Comparison of ENCODE assay signal across 20 cellular contexts in genomic region chr19:8453616-8454015, GRCh38. TPM values are rescaled to one million over a fixed set of nuclear protein-coding genes. Genes with fewer than 3 reads are reported as not detected.
DNase-seq lines count a peak whose midpoint lies in the region; ATAC-seq and TF ChIP-seq lines count a peak whose summit lies in the region.
"Had no signal": no experiment of that assay in that cellular context is flagged by ENCODE, and none has a peak within 500 bp of the region (broad histone marks: within the 10 kb centered on the region; RNA-seq: fewer than 3 reads in every experiment).

No MANE protein-coding gene starts in this region.

- DNase-seq in CD8-positive, alpha-beta memory T cell, result no peak
- DNase-seq in OCI-LY7 (ENCODE audit: low spot score) (no peak), glutamatergic neuron (no peak), psoas muscle (no peak), upper lobe of left lung (no peak), NCI-H510A treated with DMSO at 0.1 percent for 48 hours (lab: John Stamatoyannopoulos, UW) (no peak), Kasumi-1 (lab: John Stamatoyannopoulos, UW) (no peak)
- DNase-seq: activated CD4-positive, alpha-beta T cell treated with anti-CD3 and anti-CD28 coated beads, Interleukin-2, amount 10 ng/mL, durations not matched to agents 7 days and 5 days; activated naive CD4-positive, alpha-beta T cell treated with anti-CD3 and anti-CD28 coated beads, Interleukin-2, amount 10 ng/mL, durations not matched to agents 7 days and 5 days; activated T-cell treated with anti-CD3 and anti-CD28 coated beads for 4 hours; DMS53; effector memory CD4-positive, alpha-beta T cell; IMR-90; midbrain; MM.1S; NCI-H1436 treated with DMSO at 0.1 percent for 48 hours; NCI-H526 treated with DMSO at 0.1 percent for 48 hours; right cardiac atrium; testis had no signal

- H3K9me2 ChIP-seq in OCI-LY7 (ENCODE audit: insufficient read depth, low read length), result no peaks in the 10 kb centered on the region

- TF ChIP-seq POLR2A in upper lobe of left lung (IDR thresholded peaks at IDR 0.05), result no peak

- H3K4me3 Mint-ChIP-seq in CD8-positive, alpha-beta memory T cell, result peak overlapping the region in 4 of 7 donors; percentile 20 to 67 (median 50)
- no peak overlapping the region for H3K4me3 Mint-ChIP-seq in glutamatergic neuron (ENCODE audit: unreplicated experiment)
- H3K4me3 Mint-ChIP-seq: activated CD4-positive, alpha-beta T cell treated with anti-CD3 and anti-CD28 coated beads, Interleukin-2, amount 10 ng/mL, durations not matched to agents 7 days and 5 days; activated naive CD4-positive, alpha-beta T cell treated with anti-CD3 and anti-CD28 coated beads, Interleukin-2, amount 10 ng/mL, durations not matched to agents 7 days and 5 days had no signal

- no peak overlapping the region for H3K27ac ChIP-seq in CD8-positive, alpha-beta memory T cell (ENCODE audit: low read depth, low read length)
- H3K27ac ChIP-seq in OCI-LY7 (ENCODE audit: low read depth, low read length, poor library complexity, severe bottlenecking) (no peak overlapping the region), psoas muscle (peak overlapping the region; percentile 57), upper lobe of left lung (peak overlapping the region in 1 of 4 donors; percentile 64)
- H3K27ac ChIP-seq: testis had no signal

- H4K20me1 ChIP-seq in OCI-LY7 (ENCODE audit: insufficient read depth, low read length), result peaks cover 84% of the 10 kb centered on the region

- no peaks in the 10 kb centered on the region for H3K9me3 Mint-ChIP-seq in CD8-positive, alpha-beta memory T cell
- H3K9me3 Mint-ChIP-seq in glutamatergic neuron (ENCODE audit: unreplicated experiment), result no peaks in the 10 kb centered on the region
- H3K9me3 Mint-ChIP-seq: activated CD4-positive, alpha-beta T cell treated with anti-CD3 and anti-CD28 coated beads, Interleukin-2, amount 10 ng/mL, durations not matched to agents 7 days and 5 days; activated naive CD4-positive, alpha-beta T cell treated with anti-CD3 and anti-CD28 coated beads, Interleukin-2, amount 10 ng/mL, durations not matched to agents 7 days and 5 days had no signal

- POLR2A ChIA-PET in CD8-positive, alpha-beta memory T cell (lab: Charles Lee), result no interaction called here
- POLR2A ChIA-PET in OCI-LY7 (lab: Charles Lee), result interaction anchor here (1.7 kb wide), 1 partner anchor 9 kb away, joined by 6 read pairs; the partner anchor contains the start of gene HNRNPM

- no peaks in the 10 kb centered on the region for H3K27me3 ChIP-seq in CD8-positive, alpha-beta memory T cell (ENCODE audit: insufficient read depth, low read length, poor library complexity, severe bottlenecking)
- H3K27me3 ChIP-seq in psoas muscle (ENCODE audit: insufficient read depth in 3 of 3, low read length in 2 of 3), result no peaks in the 10 kb centered on the region
- H3K27me3 ChIP-seq in upper lobe of left lung, result no peaks in the 10 kb centered on the region
- H3K27me3 ChIP-seq: testis had no signal

- H3K4me1 ChIP-seq in CD8-positive, alpha-beta memory T cell (ENCODE audit: insufficient read depth, low read length), result peaks cover 65% of the 10 kb centered on the region
- H3K4me1 ChIP-seq in OCI-LY7 (ENCODE audit: insufficient read depth, low read length, poor library complexity, severe bottlenecking), result peaks cover 60% of the 10 kb centered on the region
- peaks cover 95% of the 10 kb centered on the region for H3K4me1 ChIP-seq in psoas muscle
- H3K4me1 ChIP-seq in upper lobe of left lung, result peaks cover 74 to 84% (median 77%) of the 10 kb centered on the region in 4 donors

- H3K9me3 ChIP-seq in CD8-positive, alpha-beta memory T cell (ENCODE audit: low read length), result no peaks in the 10 kb centered on the region
- H3K9me3 ChIP-seq in OCI-LY7 (ENCODE audit: low read length), result no peaks in the 10 kb centered on the region
- no peaks in the 10 kb centered on the region for H3K9me3 ChIP-seq in psoas muscle
- H3K9me3 ChIP-seq in upper lobe of left lung, result no peaks in the 10 kb centered on the region
- H3K9me3 ChIP-seq: testis had no signal

- BruUV-seq in OCI-LY7 (replicated peaks; lab: Mats Ljungman, UMichigan), result no TSS peak

- CTCF ChIA-PET in CD8-positive, alpha-beta memory T cell (lab: Charles Lee), result no interaction called here
- CTCF ChIA-PET in OCI-LY7 (lab: Charles Lee; ENCODE audit: unreplicated experiment), result interaction anchor here (1.1 kb wide), 1 partner anchor 21 kb away, joined by 3 read pairs; no protein-coding TSS in a partner anchor

- WGBS in psoas muscle, 3 donors, result 44 to 78% (median 51%) methylated on average over 6 of the region's 6 CpGs
- WGBS in upper lobe of left lung, 2 donors, result 74 to 79% methylated on average over 5 of the region's 6 CpGs

- H3K27ac Mint-ChIP-seq in CD8-positive, alpha-beta memory T cell, result peak overlapping the region in 1 of 8 donors; percentile 72
- peak overlapping the region; percentile 28 for H3K27ac Mint-ChIP-seq in glutamatergic neuron (ENCODE audit: unreplicated experiment)
- H3K27ac Mint-ChIP-seq: activated CD4-positive, alpha-beta T cell treated with anti-CD3 and anti-CD28 coated beads, Interleukin-2, amount 10 ng/mL, durations not matched to agents 7 days and 5 days had no signal

- no peak overlapping the region for H2AFZ ChIP-seq in OCI-LY7 (ENCODE audit: low read length)

- peaks cover 100% of the 10 kb centered on the region for H3K79me2 ChIP-seq in OCI-LY7 (ENCODE audit: insufficient read depth, low read depth, low read length)

- no peak for ATAC-seq in psoas muscle
- ATAC-seq in upper lobe of left lung (ENCODE audit: low FRiP score in 2 of 2), result no peak
- ATAC-seq: right cardiac atrium, Right ventricle myocardium inferior had no signal

- H3K4me1 Mint-ChIP-seq in CD8-positive, alpha-beta memory T cell, result peaks cover 83 to 96% (median 90%) of the 10 kb centered on the region in 3 donors
- H3K4me1 Mint-ChIP-seq in glutamatergic neuron (ENCODE audit: low read depth, unreplicated experiment), result peaks cover 34% of the 10 kb centered on the region

- H3K4me2 ChIP-seq in OCI-LY7 (ENCODE audit: low read length), result 0 out of 2 replicates have a peak overlapping the region, but pooled peaks have one; percentile 11

- intact Hi-C loops in OCI-LY7 (cut with micrococcal nuclease; ENCODE audit: unreplicated experiment) (no loop called here), psoas muscle (cut with DNase I) (no loop called here)

- no peak for TF ChIP-seq EP300 in upper lobe of left lung (IDR thresholded peaks at IDR 0.05)

- TF ChIP-seq CTCF in OCI-LY7 (conservative IDR thresholded peaks at IDR 0.05; ENCODE audit: low read length), result no peak
- TF ChIP-seq CTCF in glutamatergic neuron (IDR thresholded peaks at IDR 0.05; ENCODE audit: partially characterized antibody, unreplicated experiment), result no peak
- no peak for TF ChIP-seq CTCF in psoas muscle (IDR thresholded peaks at IDR 0.05)
- TF ChIP-seq CTCF in upper lobe of left lung (IDR thresholded peaks at IDR 0.05), result no peak

- no peak overlapping the region for H3K4me3 ChIP-seq in CD8-positive, alpha-beta memory T cell (ENCODE audit: low read length)
- H3K4me3 ChIP-seq in OCI-LY7 (ENCODE audit: low read depth, low read length, poor library complexity, severe bottlenecking) (no peak overlapping the region), psoas muscle (peak overlapping the region; percentile 15), upper lobe of left lung (no peak overlapping the region)
- H3K4me3 ChIP-seq: testis had no signal

- peaks cover 0 to 79% (median 11%) of the 10 kb centered on the region in 3 donors for H3K36me3 Mint-ChIP-seq in CD8-positive, alpha-beta memory T cell
- no peaks in the 10 kb centered on the region for H3K36me3 Mint-ChIP-seq in glutamatergic neuron (ENCODE audit: unreplicated experiment)

- no peaks in the 10 kb centered on the region for H3K27me3 Mint-ChIP-seq in CD8-positive, alpha-beta memory T cell
- H3K27me3 Mint-ChIP-seq in glutamatergic neuron (ENCODE audit: unreplicated experiment), result peaks cover 2% of the 10 kb centered on the region
- H3K27me3 Mint-ChIP-seq: activated CD4-positive, alpha-beta T cell treated with anti-CD3 and anti-CD28 coated beads, Interleukin-2, amount 10 ng/mL, durations not matched to agents 7 days and 5 days; activated naive CD4-positive, alpha-beta T cell treated with anti-CD3 and anti-CD28 coated beads, Interleukin-2, amount 10 ng/mL, durations not matched to agents 7 days and 5 days had no signal

- peaks cover 33% of the 10 kb centered on the region for H3K36me3 ChIP-seq in CD8-positive, alpha-beta memory T cell (ENCODE audit: insufficient read depth, low read length)
- peaks cover 93% of the 10 kb centered on the region for H3K36me3 ChIP-seq in OCI-LY7 (ENCODE audit: insufficient read depth, low read length)
- H3K36me3 ChIP-seq in psoas muscle (ENCODE audit: insufficient read depth in 1 of 2, low read depth in 1 of 2), result peaks cover 0 to 24% of the 10 kb centered on the region in 2 donors
- H3K36me3 ChIP-seq in upper lobe of left lung, result peaks cover 0 to 40% (median 13%) of the 10 kb centered on the region in 4 donors

RNA-seq across cellular contexts. Expression of gene HNRNPM, which starts 8.8 kb away (rescaled TPM):
- total RNA-seq in CD8-positive, alpha-beta memory T cell, result 100 to 1,000 TPM; 336 to 338 TPM
- 311 TPM for polyA plus RNA-seq in CD8-positive, alpha-beta memory T cell
- total RNA-seq in OCI-LY7 (2014; rRNA removed; shearing (Covaris generic)), result 90.0 and 111 TPM in 2 replicates
- 264 and 280 TPM in 2 replicates for total RNA-seq in OCI-LY7 (2022)
- 184 TPM for total RNA-seq in glutamatergic neuron (ENCODE audit: unreplicated experiment)
- total RNA-seq in psoas muscle, result 10 to 100 TPM; 73.2 to 92.2 (median 84.1) TPM
- 100 to 1,000 TPM in 2 of 3 donors, 10 to 100 TPM in 1; 53.2 to 146 (median 118) TPM for polyA plus RNA-seq in psoas muscle
- total RNA-seq in upper lobe of left lung, result 100 to 1,000 TPM in 5 of 6 donors, 10 to 100 TPM in 1; 95.2 to 188 (median 149) TPM

RNA-seq across cellular contexts. Expression of gene MARCHF2, which starts 40.5 kb away (rescaled TPM):
- 10 to 100 TPM; 13.1 to 14.1 TPM for total RNA-seq in CD8-positive, alpha-beta memory T cell
- 51.0 TPM for polyA plus RNA-seq in CD8-positive, alpha-beta memory T cell
- 8.1 and 14.1 TPM in 2 replicates for total RNA-seq in OCI-LY7 (2014; rRNA removed; shearing (Covaris generic))
- total RNA-seq in OCI-LY7 (2022), result 12.1 and 12.4 TPM in 2 replicates
- total RNA-seq in glutamatergic neuron (ENCODE audit: unreplicated experiment), result 47.7 TPM
- 10 to 100 TPM; 47.7 to 56.0 (median 52.2) TPM for total RNA-seq in psoas muscle
- 10 to 100 TPM; 32.8 to 55.6 (median 48.9) TPM for polyA plus RNA-seq in psoas muscle
- 100 to 1,000 TPM in 3 of 6 donors, 10 to 100 TPM in 3; 72.2 to 266 (median 111) TPM for total RNA-seq in upper lobe of left lung

RNA-seq across cellular contexts. Expression of gene PRAM1, which starts 48.8 kb away (rescaled TPM):
- total RNA-seq in CD8-positive, alpha-beta memory T cell, result under 1 TPM; 0.55 to 0.64 TPM
- 0.39 TPM for polyA plus RNA-seq in CD8-positive, alpha-beta memory T cell
- 0.08 and 0.28 TPM in 2 replicates for total RNA-seq in OCI-LY7 (2014; rRNA removed; shearing (Covaris generic))
- total RNA-seq in OCI-LY7 (2022) (3.1 TPM in 2 replicates), glutamatergic neuron (ENCODE audit: unreplicated experiment) (0.49 TPM), psoas muscle (under 1 TPM; 0.22 to 0.65 (median 0.49) TPM), upper lobe of left lung (10 to 100 TPM in 4 of 6 donors, 1 to 10 TPM in 2; 8.7 to 66.0 (median 36.4) TPM)
- polyA plus RNA-seq in psoas muscle, result under 1 TPM in 2 of 3 donors, not detected in 1; 0.27 to 0.29 TPM
- total RNA-seq: IMR-90 had no signal
